8 cellular contexts compared by ENCODE assay signal in genomic region chr20:1764136-1765033, GRCh38.
A peak's percentile ranks its signal among the peaks of the same experiment; 100 is the strongest.
DNase-seq lines count a peak whose midpoint lies in the region; ATAC-seq, FAIRE-seq and TF ChIP-seq lines count a peak whose summit lies in the region.

No MANE protein-coding gene starts in this region.

- H3F3A ChIP-seq in SU-DHL-6 (ENCODE audit: insufficient read depth) = no peaks in the 10 kb centered on the region

- H3K4me2 ChIP-seq in DND-41 (ENCODE audit: insufficient read depth, low read length) (no peak overlapping the region), SU-DHL-6 (ENCODE audit: low read depth, low read length, poor library complexity, severe bottlenecking) (no peak overlapping the region)

- H3K79me2 ChIP-seq in DND-41 (ENCODE audit: insufficient read depth, low read length) = no peaks in the 10 kb centered on the region
- H3K79me2 ChIP-seq in SU-DHL-6 (ENCODE audit: insufficient read depth, low read length) = no peaks in the 10 kb centered on the region

- DNase-seq in DND-41 = peak; percentile 67
- peak; percentile 29 for DNase-seq in H54 (ENCODE audit: insufficient read length, low spot score)
- peak; percentile 73 for DNase-seq in NCI-H1105 (lab: John Stamatoyannopoulos, UW)
- peak; percentile 93 for DNase-seq in adipocyte (ENCODE audit: low read depth)
- DNase-seq in left cardiac atrium = peak; percentile 75
- DNase-seq in renal cortical epithelial cell (ENCODE audit: low read depth) = peak; percentile 82

- H3K27me3 ChIP-seq in DND-41 (ENCODE audit: insufficient read depth, low read length, poor library complexity) (peaks cover 9% of the 10 kb centered on the region), SU-DHL-6 (ENCODE audit: low read length) (no peaks in the 10 kb centered on the region), adipocyte (replicated peaks; ENCODE audit: control insufficient read depth, insufficient read depth, low read length) (no peaks in the 10 kb centered on the region)

- peak; percentile 89 for TF ChIP-seq CTCF in DND-41 (IDR thresholded peaks at IDR 0.05; ENCODE audit: borderline replicate concordance, extremely low read depth, low read length, poor library complexity, severe bottlenecking)
- peak; percentile 61 for TF ChIP-seq CTCF in SU-DHL-6 (IDR thresholded peaks at IDR 0.05; ENCODE audit: insufficient read depth, low read length, poor library complexity, severe bottlenecking)

- H2AFZ ChIP-seq in DND-41 (ENCODE audit: low read depth, low read length) (no peak overlapping the region), SU-DHL-6 (ENCODE audit: low read depth, low read length, severe bottlenecking) (no peak overlapping the region)

- peak; percentile 94 for ATAC-seq in DND-41 (ENCODE audit: insufficient read depth, low read depth)
- ATAC-seq in left cardiac atrium = peak; percentile 94 to 98
- ATAC-seq in HG02981 (IDR thresholded peaks at IDR 0.05; ENCODE audit: unreplicated experiment) = no peak

- peak; percentile 20 for FAIRE-seq in H54 (lab: Jason Lieb, UNC)

- H3K4me3 ChIP-seq in DND-41 (ENCODE audit: low read depth in 1 of 2, low read length in 2 of 2) (no peak overlapping the region), SU-DHL-6 (ENCODE audit: insufficient read depth, low read length, poor library complexity, severe bottlenecking) (no peak overlapping the region), adipocyte (ENCODE audit: low read length) (no peak overlapping the region)

- H3K27ac ChIP-seq in DND-41 (ENCODE audit: low read length) (no peak overlapping the region), SU-DHL-6 (ENCODE audit: low read depth, low read length) (no peak overlapping the region)

- H3K4me1 ChIP-seq in DND-41 (ENCODE audit: insufficient read depth, low read length) (no peaks in the 10 kb centered on the region), adipocyte (ENCODE audit: control insufficient read depth, insufficient read depth, low read length) (peaks cover 25% of the 10 kb centered on the region)

- no peak for TF ChIP-seq POLR2A in H54 (IDR thresholded peaks at IDR 0.05; ENCODE audit: low read depth, low read length)

- no peaks in the 10 kb centered on the region for H3K9me2 ChIP-seq in SU-DHL-6 (replicated peaks; ENCODE audit: insufficient read depth, low read length)

- no peak overlapping the region for H3K9ac ChIP-seq in DND-41 (ENCODE audit: low read depth, low read length)
- H3K9ac ChIP-seq in SU-DHL-6 (ENCODE audit: low read length) = no peak overlapping the region
- H3K9ac ChIP-seq in adipocyte (ENCODE audit: low read length) = peak overlapping the region; percentile 56

- no peaks in the 10 kb centered on the region for H3K9me3 ChIP-seq in DND-41 (ENCODE audit: insufficient read depth, low read length, severe bottlenecking)
- H3K9me3 ChIP-seq in SU-DHL-6 (ENCODE audit: insufficient read depth, low read length) = no peaks in the 10 kb centered on the region
- H3K9me3 ChIP-seq in adipocyte (ENCODE audit: control insufficient read depth, low read length) = no peaks in the 10 kb centered on the region

- H3K36me3 ChIP-seq in DND-41 (ENCODE audit: insufficient read depth, low read length) (no peaks in the 10 kb centered on the region), SU-DHL-6 (ENCODE audit: low read length) (no peaks in the 10 kb centered on the region), adipocyte (ENCODE audit: control insufficient read depth, insufficient read depth, low read length, severe bottlenecking) (no peaks in the 10 kb centered on the region)

- intact Hi-C loops in left cardiac atrium (cut with DNase I) = loop anchor here (5.0 to 10.0 kb wide), 3 partner anchors 408 to 690 kb away; no protein-coding TSS in a partner anchor

- H4K20me1 ChIP-seq in DND-41 (ENCODE audit: insufficient read depth, low read length) = no peaks in the 10 kb centered on the region
- no peaks in the 10 kb centered on the region for H4K20me1 ChIP-seq in SU-DHL-6 (ENCODE audit: low read depth, low read length)

Comparison
In these comparisons a context has a peak if more than half of its experiments do, and no peak if none do; other contexts are left out.
1. DNase-seq: peak in every context shown above with its lines; median percentile 93 in adipocyte; 82 in renal cortical epithelial cell; 75 in left cardiac atrium; 73 in NCI-H1105; 67 in DND-41; 29 in H54.